ENCODE assay signal across 8 cellular contexts in the genomic region with DNA sequence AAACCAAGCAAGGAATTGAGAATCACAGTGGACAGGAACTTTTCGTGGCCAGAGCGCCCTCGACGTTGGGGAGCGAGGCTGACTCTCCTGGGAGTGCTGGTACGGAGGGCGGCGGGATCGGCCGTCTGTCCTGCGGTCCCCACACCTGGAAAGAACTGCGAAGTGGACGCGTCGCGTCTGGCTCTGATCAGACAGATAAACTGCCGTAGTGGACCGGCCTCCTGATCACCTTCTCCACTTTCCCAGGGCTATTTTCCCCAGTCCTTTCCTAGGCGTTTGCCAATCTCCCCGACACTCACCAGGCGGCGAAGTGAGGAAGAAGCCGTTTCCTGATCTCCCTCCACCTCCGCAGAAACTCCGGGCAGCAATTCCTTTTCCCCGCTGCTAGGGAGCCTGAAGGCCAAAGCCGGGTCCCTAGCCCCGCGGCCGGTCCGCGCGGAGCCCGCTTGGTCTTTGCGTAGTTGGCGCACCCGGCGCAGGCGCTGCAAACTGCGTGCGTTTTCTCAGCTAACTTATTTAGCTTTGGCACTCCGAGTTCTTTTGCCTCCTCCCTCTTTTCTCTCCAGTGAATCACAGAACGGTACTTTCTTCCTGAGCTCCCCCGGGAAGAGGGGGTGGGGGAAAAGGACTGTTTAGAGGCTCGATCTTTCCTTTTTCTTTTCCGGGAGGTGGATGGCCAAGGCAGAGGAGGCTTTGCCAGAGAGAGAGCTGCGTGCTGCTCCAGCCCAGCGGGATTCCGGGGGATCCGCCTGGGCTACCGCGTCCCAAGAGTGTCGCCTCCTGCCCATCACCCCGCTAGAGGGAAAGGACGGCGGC. TPM values are rescaled to one million over a fixed set of nuclear protein-coding genes. Genes with fewer than 3 reads are reported as not detected.
DNase-seq lines count a peak whose midpoint lies in the region; ATAC-seq, FAIRE-seq and TF ChIP-seq lines count a peak whose summit lies in the region.

A gene (minus strand): TSS at position 491 of the 816 bp plus-strand sequence. CDS start 813 bp downstream, outside the sequence.

- TSS peak; percentile 41 for BruUV-seq in endothelial cell of umbilical vein (replicated peaks; lab: Mats Ljungman, UMichigan)

- peaks cover under 1 to 2% (median 2%) of the 10 kb centered on the region in 5 donors for H3K9me3 Mint-ChIP-seq in CD8-positive, alpha-beta memory T cell
- H3K9me3 Mint-ChIP-seq in activated CD8-positive, alpha-beta T cell treated with anti-CD3 and anti-CD28 coated beads, Interleukin-2, amount 10 ng/mL, durations not matched to agents 7 days and 5 days (ENCODE audit: insufficient read depth), result no peaks in the 10 kb centered on the region

- TF ChIP-seq EP300 in stomach (IDR thresholded peaks at IDR 0.05), result no peak

- CTCF ChIA-PET in CD8-positive, alpha-beta memory T cell (lab: Charles Lee), result no interaction called here
- CTCF ChIA-PET in activated CD8-positive, alpha-beta T cell treated with anti-CD3 and anti-CD28 coated beads, Interleukin-2, amount 10 ng/mL, durations not matched to agents 7 days and 5 days (lab: Charles Lee), result no interaction called here
- CTCF ChIA-PET in endothelial cell of umbilical vein (lab: Charles Lee), result interaction anchor here (0.8 to 2.1 kb wide), 16 partner anchors 10 to 585 kb away, joined by 3 to 13 read pairs (median 4); no protein-coding TSS in a partner anchor

- DNase-seq in CD8-positive, alpha-beta memory T cell, result peak in 2 of 5 donors; percentile 1 to 9
- peak; percentile 81 for DNase-seq in HT-29 (ENCODE audit: low spot score)
- DNase-seq in activated CD8-positive, alpha-beta T cell treated with anti-CD3 and anti-CD28 coated beads, Interleukin-2, amount 10 ng/mL, durations not matched to agents 7 days and 5 days, result peak; percentile 22
- peak; percentile 82 for DNase-seq in endothelial cell of umbilical vein (ENCODE audit: low read depth, low spot score)
- peak; percentile 33 for DNase-seq in medulla oblongata (ENCODE audit: extremely low spot score)
- peak; percentile 56 for DNase-seq in stomach
- DNase-seq in Karpas-422, result no peak
- no peak for DNase-seq in NCI-H1694 treated with DMSO at 0.1 percent for 48 hours (lab: John Stamatoyannopoulos, UW)

- FAIRE-seq in endothelial cell of umbilical vein (lab: Jason Lieb, UNC), result peak; percentile 56

- H3K27me3 Mint-ChIP-seq in CD8-positive, alpha-beta memory T cell, result peaks cover 22 to 53% of the 10 kb centered on the region in 2 donors
- H3K27me3 Mint-ChIP-seq in activated CD8-positive, alpha-beta T cell treated with anti-CD3 and anti-CD28 coated beads, Interleukin-2, amount 10 ng/mL, durations not matched to agents 7 days and 5 days (ENCODE audit: low read depth), result peaks cover 50% of the 10 kb centered on the region

- POLR2A ChIA-PET in CD8-positive, alpha-beta memory T cell (lab: Charles Lee), result no interaction called here
- POLR2A ChIA-PET in activated CD8-positive, alpha-beta T cell treated with anti-CD3 and anti-CD28 coated beads, Interleukin-2, amount 10 ng/mL, durations not matched to agents 7 days and 5 days (lab: Charles Lee), result no interaction called here
- POLR2A ChIA-PET in endothelial cell of umbilical vein (lab: Charles Lee), result interaction anchor here (0.7 to 2.7 kb wide), 6 partner anchors 20 to 109 kb away, joined by 3 to 16 read pairs (median 4); no protein-coding TSS in a partner anchor

- no peaks in the 10 kb centered on the region for H3K9me3 ChIP-seq in CD8-positive, alpha-beta memory T cell (ENCODE audit: low read length)
- H3K9me3 ChIP-seq in endothelial cell of umbilical vein (replicated peaks; ENCODE audit: control insufficient read depth, insufficient read depth, low read length), result no peaks in the 10 kb centered on the region
- H3K9me3 ChIP-seq in stomach, result peaks cover 0 to 6% (median 0%) of the 10 kb centered on the region in 4 donors
- no peaks in the 10 kb centered on the region for H3K9me3 ChIP-seq in Karpas-422 (ENCODE audit: low read length)

- H3K4me1 ChIP-seq in CD8-positive, alpha-beta memory T cell (ENCODE audit: insufficient read depth, low read length), result no peaks in the 10 kb centered on the region
- peaks cover 12% of the 10 kb centered on the region for H3K4me1 ChIP-seq in endothelial cell of umbilical vein (ENCODE audit: control insufficient read depth, extremely low read depth, insufficient read depth, low read length)
- peaks cover 5 to 41% (median 25%) of the 10 kb centered on the region in 4 donors for H3K4me1 ChIP-seq in stomach
- no peaks in the 10 kb centered on the region for H3K4me1 ChIP-seq in Karpas-422 (ENCODE audit: low read length)

- intact Hi-C loops in endothelial cell of umbilical vein (cut with micrococcal nuclease) (loop anchor here (1.0 to 10.0 kb wide), 6 partner anchors 36 to 512 kb away; no protein-coding TSS in a partner anchor), stomach (cut with DNase I; ENCODE audit: low total_unique reads) (no loop called here)

- peaks cover 11% of the 10 kb centered on the region for H3K27me3 ChIP-seq in CD8-positive, alpha-beta memory T cell (ENCODE audit: insufficient read depth, low read length, poor library complexity, severe bottlenecking)
- H3K27me3 ChIP-seq in endothelial cell of umbilical vein (ENCODE audit: control insufficient read depth in 2 of 2, insufficient read depth in 2 of 2, low read length in 2 of 2) (no peaks in the 10 kb centered on the region), stomach (no peaks in the 10 kb centered on the region), Karpas-422 (ENCODE audit: low read length) (no peaks in the 10 kb centered on the region)

- H3K79me2 ChIP-seq in endothelial cell of umbilical vein (ENCODE audit: control insufficient read depth, insufficient read depth, low read length), result peaks cover 66% of the 10 kb centered on the region
- no peaks in the 10 kb centered on the region for H3K79me2 ChIP-seq in Karpas-422 (ENCODE audit: low read length)

- peak within 1 kb of the TSS; percentile 46 for H3K4me3 ChIP-seq in CD8-positive, alpha-beta memory T cell (ENCODE audit: low read length)
- H3K4me3 ChIP-seq in endothelial cell of umbilical vein (replicated peaks in 1 of 3; ENCODE audit: insufficient read depth in 1 of 3, low read depth in 1 of 3, low read length in 3 of 3), result peak within 1 kb of the TSS; percentile 92 to 98 (median 97)
- peak within 1 kb of the TSS; percentile 55 to 63 (median 62) for H3K4me3 ChIP-seq in stomach
- H3K4me3 ChIP-seq in Karpas-422 (ENCODE audit: low read length), result no peak within 1 kb of the TSS

- peak within 1 kb of the TSS; percentile 95 for H3K4me2 ChIP-seq in endothelial cell of umbilical vein (ENCODE audit: insufficient read depth, low read length)
- H3K4me2 ChIP-seq in Karpas-422 (ENCODE audit: low read depth, low read length, poor library complexity, severe bottlenecking), result no peak within 1 kb of the TSS

- H3K9me1 ChIP-seq in endothelial cell of umbilical vein (replicated peaks; ENCODE audit: control insufficient read depth, extremely low read depth, insufficient read depth, low read length), result no peaks in the 10 kb centered on the region

- H3K27ac ChIP-seq in CD8-positive, alpha-beta memory T cell (ENCODE audit: low read depth, low read length), result no peak within 1 kb of the TSS
- peak within 1 kb of the TSS; percentile 92 for H3K27ac ChIP-seq in endothelial cell of umbilical vein (ENCODE audit: insufficient read depth, low read depth, low read length)
- H3K27ac ChIP-seq in stomach, result peak within 1 kb of the TSS; percentile 50 to 90 (median 86)
- no peak within 1 kb of the TSS for H3K27ac ChIP-seq in Karpas-422 (ENCODE audit: low read length)

- peak within 1 kb of the TSS; percentile 93 for H3K9ac ChIP-seq in endothelial cell of umbilical vein (replicated peaks; ENCODE audit: extremely low read depth, insufficient read depth, low read length)
- no peak within 1 kb of the TSS for H3K9ac ChIP-seq in Karpas-422 (ENCODE audit: low read length)

- H3K4me1 Mint-ChIP-seq in CD8-positive, alpha-beta memory T cell, result peaks cover 22 to 24% (median 22%) of the 10 kb centered on the region in 3 donors
- peaks cover 19% of the 10 kb centered on the region for H3K4me1 Mint-ChIP-seq in activated CD8-positive, alpha-beta T cell treated with anti-CD3 and anti-CD28 coated beads, Interleukin-2, amount 10 ng/mL, durations not matched to agents 7 days and 5 days (ENCODE audit: low read depth)

- no peaks in the 10 kb centered on the region for H3K9me2 ChIP-seq in Karpas-422 (replicated peaks; ENCODE audit: insufficient read depth, low read length)

- H2AFZ ChIP-seq in endothelial cell of umbilical vein (ENCODE audit: low read depth, low read length), result peak within 1 kb of the TSS; percentile 45
- no peak within 1 kb of the TSS for H2AFZ ChIP-seq in Karpas-422 (ENCODE audit: low read length)

- TF ChIP-seq POLR2A in endothelial cell of umbilical vein (IDR thresholded peaks at IDR 0.05; ENCODE audit: low read depth, low read length) (peak; percentile 86), stomach (IDR thresholded peaks at IDR 0.05) (no peak)

- peak within 1 kb of the TSS; percentile 75 to 89 (median 84) for H3K4me3 Mint-ChIP-seq in CD8-positive, alpha-beta memory T cell
- H3K4me3 Mint-ChIP-seq in activated CD8-positive, alpha-beta T cell treated with anti-CD3 and anti-CD28 coated beads, Interleukin-2, amount 10 ng/mL, durations not matched to agents 7 days and 5 days, result peak within 1 kb of the TSS; percentile 66

- H4K20me1 ChIP-seq in endothelial cell of umbilical vein (replicated peaks; ENCODE audit: control insufficient read depth, extremely low read depth, insufficient read depth, low read length), result no peaks in the 10 kb centered on the region
- no peaks in the 10 kb centered on the region for H4K20me1 ChIP-seq in Karpas-422 (ENCODE audit: insufficient read depth, low read depth, low read length)

- H3K27ac Mint-ChIP-seq in CD8-positive, alpha-beta memory T cell, result peak within 1 kb of the TSS in 6 of 8 donors; percentile 33 to 81 (median 38)
- H3K27ac Mint-ChIP-seq in activated CD8-positive, alpha-beta T cell treated with anti-CD3 and anti-CD28 coated beads, Interleukin-2, amount 10 ng/mL, durations not matched to agents 7 days and 5 days, result no peak within 1 kb of the TSS

- TF ChIP-seq CTCF in endothelial cell of umbilical vein (IDR thresholded peaks at IDR 0.05; ENCODE audit: extremely low read depth in 1 of 2, insufficient read depth in 1 of 2, low read depth in 1 of 2, low read length in 2 of 2) (peak in 1 of 2 donors; percentile 3), stomach (IDR thresholded peaks at IDR 0.05) (peak in 1 of 7 experiments; percentile 6)

- peaks cover 0 to 2% (median 0%) of the 10 kb centered on the region in 3 donors for H3K36me3 Mint-ChIP-seq in CD8-positive, alpha-beta memory T cell
- H3K36me3 Mint-ChIP-seq in activated CD8-positive, alpha-beta T cell treated with anti-CD3 and anti-CD28 coated beads, Interleukin-2, amount 10 ng/mL, durations not matched to agents 7 days and 5 days (ENCODE audit: low read depth), result no peaks in the 10 kb centered on the region

- dilution Hi-C loops in endothelial cell of umbilical vein (cut with MboI; ENCODE audit: extremely low pct_ligation_motif_present, low sequenced_read_pairs), result no loop called here

- WGBS in stomach, 5 donors, result 0 to 5% (median 2%) methylated on average over 54 to 56 of the region's 56 CpGs

- H3K36me3 ChIP-seq in CD8-positive, alpha-beta memory T cell (ENCODE audit: insufficient read depth, low read length), result no peaks in the 10 kb centered on the region
- H3K36me3 ChIP-seq in endothelial cell of umbilical vein (ENCODE audit: control insufficient read depth in 2 of 2, extremely low read depth in 1 of 2, insufficient read depth in 2 of 2, low read length in 2 of 2) (no peaks in the 10 kb centered on the region), stomach (no peaks in the 10 kb centered on the region), Karpas-422 (ENCODE audit: insufficient read depth, low read length) (no peaks in the 10 kb centered on the region)

- ATAC-seq in activated CD8-positive, alpha-beta T cell treated with anti-CD3 and anti-CD28 coated beads, Interleukin-2, amount 10 ng/mL, durations not matched to agents 7 days and 5 days, result peak; percentile 39

RNA-seq across cellular contexts. Expression of the gene that starts here (rescaled TPM):
- total RNA-seq in CD8-positive, alpha-beta memory T cell, result not detected
- polyA plus RNA-seq in CD8-positive, alpha-beta memory T cell, result 0.37 TPM
- total RNA-seq in HT-29 (2014; rRNA removed; shearing (Covaris generic)), result 28.4 and 31.0 TPM in 2 replicates
- total RNA-seq in activated CD8-positive, alpha-beta T cell treated with anti-CD3 and anti-CD28 coated beads, Interleukin-2, amount 10 ng/mL, durations not matched to agents 7 days and 5 days, result not detected
- total RNA-seq in endothelial cell of umbilical vein, result 44.0 and 50.0 TPM in 2 replicates
- 16.3 and 21.9 TPM in 2 replicates for polyA plus RNA-seq in endothelial cell of umbilical vein
- polyA plus RNA-seq in endothelial cell of umbilical vein (2011; cell fraction: cytosol; rRNA removed), result 21.2 and 22.9 TPM in 2 replicates
- 30.7 and 36.0 TPM in 2 replicates for polyA plus RNA-seq in endothelial cell of umbilical vein (2011; cell fraction: nucleus; rRNA removed)
- 37.8 and 39.0 TPM in 2 replicates for polyA plus RNA-seq in endothelial cell of umbilical vein (2012)
- 45.1 and 46.4 TPM in 2 replicates for polyA minus RNA-seq in endothelial cell of umbilical vein
- polyA minus RNA-seq in endothelial cell of umbilical vein (2011; cell fraction: cytosol; rRNA and poly(A)+ RNA removed), result 0.41 TPM
- 120 and 128 TPM in 2 replicates for polyA minus RNA-seq in endothelial cell of umbilical vein (2011; cell fraction: nucleus; rRNA and poly(A)+ RNA removed)
- 10 to 100 TPM in 1 of 5 donors, 1 to 10 TPM in 4; 4.1 to 23.3 (median 8.5) TPM for total RNA-seq in stomach
- polyA plus RNA-seq in stomach, result 1 to 10 TPM in 2 of 3 donors, under 1 TPM in 1; 0.92 to 1.9 (median 1.1) TPM
- total RNA-seq in Karpas-422 (2014; rRNA removed; shearing (Covaris generic); ENCODE audit: low replicate concordance), result not detected in 2 replicates

Comparison
In these comparisons a context has a peak if more than half of its experiments do, and no peak if none do; other contexts are left out.
1. RNA of the gene that starts here (polyA plus RNA-seq): 16.3 to 39.0 TPM in endothelial cell of umbilical vein; 0.92 to 1.9 TPM in stomach and 0.37 TPM in CD8-positive, alpha-beta memory T cell (single experiment); every median in the first group is over 4 times any median in the second.
2. Peak in DNase-seq and ATAC-seq in activated CD8-positive, alpha-beta T cell treated with anti-CD3 and anti-CD28 coated beads, Interleukin-2, amount 10 ng/mL, durations not matched to agents 7 days and 5 days; RNA of the gene not detected or under 1 TPM.
3. DNase-seq: peak in HT-29 (single experiment), endothelial cell of umbilical vein (single experiment), medulla oblongata (single experiment) and stomach (single experiment); none in Karpas-422 (single experiment) and NCI-H1694 treated with DMSO at 0.1 percent for 48 hours (single experiment).
4. H3K27ac ChIP-seq: peak in endothelial cell of umbilical vein (single experiment) and stomach (5 of 5); none in CD8-positive, alpha-beta memory T cell (single experiment) and Karpas-422 (single experiment).